In genomic region chr19:55312621-55313117, GRCh38 we compare ENCODE assay signal across 28 cellular contexts. TPM values are rescaled to one million over a fixed set of nuclear protein-coding genes. Genes with fewer than 3 reads are reported as not detected.
DNase-seq lines count a peak whose midpoint lies in the region; ATAC-seq, FAIRE-seq and TF ChIP-seq lines count a peak whose summit lies in the region.
"Had no signal": no experiment of that assay in that cellular context is flagged by ENCODE, and none has a peak within 500 bp of the region (broad histone marks: within the 10 kb centered on the region; RNA-seq: fewer than 3 reads in every experiment).

No MANE protein-coding gene starts in this region.

- no peak for TF ChIP-seq RAD21 in K562 (CRISPR knock-in tag; conservative IDR thresholded peaks at IDR 0.05 in 1 of 2, IDR thresholded peaks at IDR 0.05 in 1 of 2)

- intact Hi-C loops in left ventricle myocardium superior (cut with micrococcal nuclease), result no loop called here
- intact Hi-C loops in K562 (cut with micrococcal nuclease), result no loop called here
- intact Hi-C loops in aorta (cut with DNase I), result no loop called here
- intact Hi-C loops in PC-9 (cut with micrococcal nuclease; ENCODE audit: unreplicated experiment), result no loop called here

- peaks cover 19% of the 10 kb centered on the region for H3K36me3 Mint-ChIP-seq in neural progenitor cell
- H3K36me3 Mint-ChIP-seq: CD8-positive, alpha-beta T cell; IgD-negative memory B cell; T-cell had no signal

- no peaks in the 10 kb centered on the region for H3K4me1 ChIP-seq in cardiac muscle cell (ENCODE audit: low read depth)
- peaks cover 9 to 35% of the 10 kb centered on the region in 2 experiments; a peak in 4 of 5 replicates for H3K4me1 ChIP-seq in K562 (replicated peaks in 1 of 2; ENCODE audit: control insufficient read depth in 2 of 2, insufficient read depth in 2 of 2, low read length in 2 of 2)
- H3K4me1 ChIP-seq in neural progenitor cell, result no peaks in the 10 kb centered on the region
- H3K4me1 ChIP-seq in aorta (ENCODE audit: control insufficient read depth in 1 of 2, insufficient read depth in 2 of 2, low read length in 2 of 2), result no peaks in the 10 kb centered on the region
- peaks cover 32% of the 10 kb centered on the region for H3K4me1 ChIP-seq in Karpas-422 (ENCODE audit: low read length)
- H3K4me1 ChIP-seq in PC-9 (replicated peaks; ENCODE audit: insufficient read depth), result no peaks in the 10 kb centered on the region

- in situ Hi-C loops in K562 (cut with MboI), result no loop called here

- H3K27me3 ChIP-seq in cardiac muscle cell (no peaks in the 10 kb centered on the region), K562 (ENCODE audit: control insufficient read depth in 2 of 2, insufficient read depth in 2 of 2, low read length in 2 of 2) (no peaks in the 10 kb centered on the region), neural progenitor cell (no peaks in the 10 kb centered on the region), aorta (ENCODE audit: control insufficient read depth in 1 of 2, insufficient read depth in 2 of 2, low read length in 1 of 2) (no peaks in the 10 kb centered on the region), Karpas-422 (ENCODE audit: low read length) (no peaks in the 10 kb centered on the region), PC-9 (ENCODE audit: insufficient read depth, low read depth) (no peaks in the 10 kb centered on the region)

- H3K9me1 ChIP-seq in K562 (ENCODE audit: control insufficient read depth, insufficient read depth, low read length), result no peaks in the 10 kb centered on the region

- H3K9me3 ChIP-seq in cardiac muscle cell (ENCODE audit: low read depth) (no peaks in the 10 kb centered on the region), K562 (replicated peaks; ENCODE audit: control insufficient read depth, insufficient read depth, low read depth, low read length) (no peaks in the 10 kb centered on the region), neural progenitor cell (ENCODE audit: low read depth) (no peaks in the 10 kb centered on the region), aorta (ENCODE audit: control insufficient read depth, low read length) (no peaks in the 10 kb centered on the region), Karpas-422 (ENCODE audit: low read length) (no peaks in the 10 kb centered on the region), PC-9 (ENCODE audit: insufficient read depth, low read depth) (no peaks in the 10 kb centered on the region)

- CTCF ChIA-PET in K562 (lab: Yijun Ruan, JAX; ENCODE audit: low intra/inter-chr PET ratio), result no interaction called here
- CTCF ChIA-PET in PC-9 (lab: Charles Lee), result interaction anchor here (0.7 kb wide), 1 partner anchor 149 kb away, joined by 5 read pairs; no protein-coding TSS in a partner anchor

- H3K4me3 ChIP-seq in cardiac muscle cell (no peak overlapping the region), K562 (no peak overlapping the region), neural progenitor cell (no peak overlapping the region), aorta (ENCODE audit: low read length in 2 of 2) (no peak overlapping the region), Karpas-422 (ENCODE audit: low read length) (no peak overlapping the region), PC-9 (no peak overlapping the region)
- H3K4me3 ChIP-seq: GM23248, SK-N-MC had no signal

- no peaks in the 10 kb centered on the region for H3K79me2 ChIP-seq in K562 (ENCODE audit: control insufficient read depth, insufficient read depth, low read length)
- H3K79me2 ChIP-seq in neural progenitor cell (ENCODE audit: low read depth), result no peaks in the 10 kb centered on the region
- no peaks in the 10 kb centered on the region for H3K79me2 ChIP-seq in Karpas-422 (ENCODE audit: low read length)
- H3K79me2 ChIP-seq in PC-9 (ENCODE audit: low read depth), result no peaks in the 10 kb centered on the region

- H3K27ac ChIP-seq in cardiac muscle cell, result peak overlapping the region; percentile 48
- H3K27ac ChIP-seq in K562 (ENCODE audit: extremely low read depth, low read depth, low read length), result no peak overlapping the region
- no peak overlapping the region for H3K27ac ChIP-seq in neural progenitor cell
- H3K27ac ChIP-seq in aorta (ENCODE audit: low read depth in 1 of 2, low read length in 2 of 2), result no peak overlapping the region
- H3K27ac ChIP-seq in Karpas-422 (ENCODE audit: low read length), result no peak overlapping the region
- no peak overlapping the region for H3K27ac ChIP-seq in PC-9
- H3K27ac ChIP-seq: GM23248, SK-N-MC had no signal

- no peak for DNase-seq in cardiac muscle cell (ENCODE audit: low read depth in 1 of 2, low spot score in 1 of 2)
- DNase-seq in left ventricle myocardium superior, result no peak
- DNase-seq in K562 (ENCODE audit: extremely low read depth in 1 of 4, low spot score in 3 of 4), result no peak
- DNase-seq in neural progenitor cell (ENCODE audit: low spot score), result no peak
- no peak for DNase-seq in aorta
- DNase-seq in Karpas-422, result no peak
- DNase-seq in PC-9, result no peak
- no peak for DNase-seq in NCI-H748 (lab: John Stamatoyannopoulos, UW; ENCODE audit: unreplicated experiment)
- DNase-seq: 8988T; AML-193; C1 segment of cervical spinal cord; CD8-positive, alpha-beta T cell; DMS53; GDM1; GM23248; Kasumi-1; NCI-H1048; NCI-H1417 treated with DMSO at 0.1 percent for 48 hours; NCI-H187; NCI-H446; NCI-H526; RPMI8226; SHP77 treated with DMSO at 0.1 percent for 48 hours; T-cell had no signal

- no peak overlapping the region for H3K27ac Mint-ChIP-seq in neural progenitor cell
- H3K27ac Mint-ChIP-seq: CD8-positive, alpha-beta T cell; T-cell had no signal

- H3K9ac ChIP-seq in K562 (ENCODE audit: insufficient read depth in 1 of 2, low read depth in 2 of 2, low read length in 2 of 2), result peak overlapping the region in 1 of 2 experiments; percentile 77; a peak in 2 of 4 replicates
- no peak overlapping the region for H3K9ac ChIP-seq in neural progenitor cell
- H3K9ac ChIP-seq in Karpas-422 (ENCODE audit: low read length), result no peak overlapping the region
- H3K9ac ChIP-seq: GM23248 had no signal

- no peak for TF ChIP-seq POLR2A in K562 (conservative IDR thresholded peaks at IDR 0.05)

- H3K36me3 ChIP-seq in cardiac muscle cell, result peaks cover 7% of the 10 kb centered on the region
- H3K36me3 ChIP-seq in K562 (ENCODE audit: control insufficient read depth, insufficient read depth, low read length), result no peaks in the 10 kb centered on the region
- no peaks in the 10 kb centered on the region for H3K36me3 ChIP-seq in neural progenitor cell
- H3K36me3 ChIP-seq in aorta (ENCODE audit: control insufficient read depth in 1 of 2, insufficient read depth in 2 of 2, low read length in 1 of 2), result no peaks in the 10 kb centered on the region
- no peaks in the 10 kb centered on the region; the same call in 1 of the 2 replicates for H3K36me3 ChIP-seq in Karpas-422 (ENCODE audit: insufficient read depth, low read length)
- H3K36me3 ChIP-seq in PC-9 (ENCODE audit: low read depth), result no peaks in the 10 kb centered on the region

- POLR2A ChIA-PET in K562 (lab: Yijun Ruan, JAX), result interaction anchor here (0.6 to 1.1 kb wide), 3 partner anchors 9 to 75 kb away, joined by 3 to 6 read pairs (median 3); partner anchors contain the start of gene KMT5C
- POLR2A ChIA-PET in PC-9 (lab: Charles Lee; ENCODE audit: unreplicated experiment), result no interaction called here

- 93% methylated on average over 23 of the region's 31 CpGs for WGBS in K562 (ENCODE audit: insufficient coverage, low coverage, missing lambda C conversion rate)
- WGBS in aorta, 2 donors, result 92% methylated on average over 31 of the region's 31 CpGs

- H3K4me1 Mint-ChIP-seq in neural progenitor cell, result peaks cover 15% of the 10 kb centered on the region

- peaks cover 10% of the 10 kb centered on the region for H3K27me3 Mint-ChIP-seq in neural progenitor cell (ENCODE audit: insufficient read depth, low read depth)
- H3K27me3 Mint-ChIP-seq: T-cell had no signal

- H3F3A ChIP-seq in neural progenitor cell (ENCODE audit: low read depth) (peaks cover 10% of the 10 kb centered on the region), PC-9 (ENCODE audit: insufficient read depth, low read depth) (no peaks in the 10 kb centered on the region; the same call in 1 of the 2 replicates)

- no peak for ATAC-seq in left ventricle myocardium superior
- ATAC-seq in K562, result no peak; the same call in 2 of the 3 replicates
- ATAC-seq in aorta (ENCODE audit: low FRiP score), result peak; percentile 9
- ATAC-seq: CD8-positive, alpha-beta T cell; T-cell had no signal

- FAIRE-seq in K562 (lab: Jason Lieb, UNC), result no peak

- no peak for TF ChIP-seq CTCF in cardiac muscle cell (IDR thresholded peaks at IDR 0.05; ENCODE audit: low read depth, low read length)
- no peak for TF ChIP-seq CTCF in K562 (IDR thresholded peaks at IDR 0.05 in 2 of 3, conservative IDR thresholded peaks at IDR 0.05 in 1 of 3; ENCODE audit: insufficient read depth in 2 of 3, low read depth in 1 of 3, low read length in 3 of 3)
- TF ChIP-seq CTCF in neural progenitor cell (IDR thresholded peaks at IDR 0.05), result no peak
- TF ChIP-seq CTCF in PC-9 (conservative IDR thresholded peaks at IDR 0.05), result no peak

- H3K4me2 ChIP-seq in K562 (ENCODE audit: insufficient read depth, low read length), result no peak overlapping the region
- no peak overlapping the region for H3K4me2 ChIP-seq in neural progenitor cell
- no peak overlapping the region for H3K4me2 ChIP-seq in Karpas-422 (ENCODE audit: low read depth, low read length, poor library complexity, severe bottlenecking)
- H3K4me2 ChIP-seq in PC-9, result no peak overlapping the region

- no peaks in the 10 kb centered on the region for H3K9me3 Mint-ChIP-seq in neural progenitor cell
- H3K9me3 Mint-ChIP-seq: CD8-positive, alpha-beta T cell; IgD-negative memory B cell; T-cell had no signal

- peak overlapping the region; percentile 44 for H3K4me3 Mint-ChIP-seq in neural progenitor cell
- H3K4me3 Mint-ChIP-seq: CD8-positive, alpha-beta T cell; IgD-negative memory B cell; T-cell had no signal

- no peak for TF ChIP-seq EP300 in K562 (IDR thresholded peaks at IDR 0.05; ENCODE audit: low read length)

- BruUV-seq in K562 (replicated peaks; lab: Mats Ljungman, UMichigan) (no TSS peak), PC-9 (replicated peaks; lab: Mats Ljungman, UMichigan) (no TSS peak)

- no peaks in the 10 kb centered on the region for H3K9me2 ChIP-seq in Karpas-422 (replicated peaks; ENCODE audit: insufficient read depth, low read length)
- no peaks in the 10 kb centered on the region for H3K9me2 ChIP-seq in PC-9 (ENCODE audit: insufficient read depth)

- H4K20me1 ChIP-seq in K562 (replicated peaks; ENCODE audit: control insufficient read depth, insufficient read depth, low read length) (no peaks in the 10 kb centered on the region), neural progenitor cell (ENCODE audit: low read depth) (no peaks in the 10 kb centered on the region), Karpas-422 (ENCODE audit: insufficient read depth, low read depth, low read length) (no peaks in the 10 kb centered on the region), PC-9 (ENCODE audit: insufficient read depth) (no peaks in the 10 kb centered on the region)

- H2AFZ ChIP-seq in K562 (ENCODE audit: low read depth, low read length) (no peak overlapping the region), neural progenitor cell (replicated peaks) (no peak overlapping the region), Karpas-422 (ENCODE audit: low read length) (no peak overlapping the region), PC-9 (no peak overlapping the region)
- H2AFZ ChIP-seq: GM23248 had no signal

RNA-seq across cellular contexts. Expression of gene TMEM150B, which starts 12.5 kb away (rescaled TPM):
- total RNA-seq in cardiac muscle cell (not detected in 2 replicates), left ventricle myocardium superior (1.2 TPM), K562 (2014; rRNA removed) (0.91 and 1.0 TPM in 2 replicates), K562 (2014; rRNA removed; fragmentation: Illumina TruSeq; extraction: Trizol) (0.47 TPM in 1 of 2 replicates, not detected in the other), K562 (2015; rRNA removed; fragmentation: Illumina TruSeq; extraction: Trizol) (0.57 and 1.3 TPM in 2 replicates), K562 (2021) (1.2 and 1.4 TPM in 2 replicates), neural progenitor cell (ENCODE audit: low replicate concordance) (0.62 TPM in 1 of 2 replicates, not detected in the other), aorta (1 to 10 TPM; 2.9 to 9.6 TPM), PC-9 (2021) (not detected in 2 replicates)
- polyA plus RNA-seq in cardiac muscle cell (not detected in 2 replicates), K562 (2011; rRNA removed) (0.55 and 0.67 TPM in 2 replicates), K562 (2014; fragmentation: Illumina TruSeq; extraction: Trizol) (0.56 and 0.82 TPM in 2 replicates), K562 (2014; fragmentation: Nextera tagmentation; extraction: Ambion mirVana) (not detected), K562 (2014; rRNA removed) (0.47 and 0.74 TPM in 2 replicates), aorta (1 to 10 TPM in 1 of 2 donors, under 1 TPM in 1; 0.72 to 5.5 TPM)
- 1.7 and 5.3 TPM in 2 replicates for total RNA-seq in K562 (2011; cell fraction: chromatin; rRNA removed; ENCODE audit: low replicate concordance)
- total RNA-seq in K562 (2011; cell fraction: nucleolus; rRNA removed), result 4.7 and 5.2 TPM in 2 replicates
- total RNA-seq in K562 (2011; cell fraction: nucleoplasm; rRNA removed), result 2.2 and 3.8 TPM in 2 replicates
- polyA plus RNA-seq in K562 (2011; cell fraction: cytosol; rRNA removed), result 1.2 and 2.9 TPM in 2 replicates
- polyA plus RNA-seq in K562 (2011; cell fraction: nucleus; rRNA removed), result 1.1 and 3.2 TPM in 2 replicates
- 1.2 and 3.1 TPM in 2 replicates for polyA plus RNA-seq in K562 (2012)
- not detected in 2 replicates for polyA minus RNA-seq in K562 (2011; rRNA and poly(A)+ RNA removed)
- polyA minus RNA-seq in K562 (2011; cell fraction: cytosol; rRNA and poly(A)+ RNA removed), result 2.3 TPM in 1 of 2 replicates, not detected in the other
- polyA minus RNA-seq in K562 (2011; cell fraction: nucleus; rRNA and poly(A)+ RNA removed), result 1.00 and 1.2 TPM in 2 replicates
- total RNA-seq in Karpas-422 (2014; rRNA removed; shearing (Covaris generic); ENCODE audit: low replicate concordance), result 0.61 TPM in 1 of 2 replicates, not detected in the other
- total RNA-seq: CD8-positive, alpha-beta T cell; GM23248; MCF 10A had no signal
- polyA plus RNA-seq: AG04450, GM23248, IgD-negative memory B cell had no signal

RNA-seq across cellular contexts. Expression of gene KMT5C, which starts 27.0 kb away (rescaled TPM):
- 58.9 and 82.4 TPM in 2 replicates for total RNA-seq in cardiac muscle cell
- polyA plus RNA-seq in cardiac muscle cell, result 63.5 and 81.7 TPM in 2 replicates
- total RNA-seq in left ventricle myocardium superior, result 7.2 TPM
- 62.4 and 157 TPM in 2 replicates for total RNA-seq in K562 (2011; cell fraction: chromatin; rRNA removed; ENCODE audit: low replicate concordance)
- 117 and 126 TPM in 2 replicates for total RNA-seq in K562 (2011; cell fraction: nucleolus; rRNA removed)
- 79.2 and 82.9 TPM in 2 replicates for total RNA-seq in K562 (2011; cell fraction: nucleoplasm; rRNA removed)
- total RNA-seq in K562 (2014; rRNA removed), result 35.6 and 38.2 TPM in 2 replicates
- total RNA-seq in K562 (2014; rRNA removed; fragmentation: Illumina TruSeq; extraction: Trizol), result 3.7 and 8.2 TPM in 2 replicates
- total RNA-seq in K562 (2015; rRNA removed; fragmentation: Illumina TruSeq; extraction: Trizol), result 11.0 and 12.5 TPM in 2 replicates
- 50.7 and 53.5 TPM in 2 replicates for total RNA-seq in K562 (2021)
- polyA plus RNA-seq in K562 (2011; rRNA removed), result 22.8 and 36.8 TPM in 2 replicates
- 25.5 and 46.8 TPM in 2 replicates for polyA plus RNA-seq in K562 (2011; cell fraction: cytosol; rRNA removed)
- polyA plus RNA-seq in K562 (2011; cell fraction: nucleus; rRNA removed), result 121 and 175 TPM in 2 replicates
- 42.5 and 52.7 TPM in 2 replicates for polyA plus RNA-seq in K562 (2012)
- polyA plus RNA-seq in K562 (2014; fragmentation: Illumina TruSeq; extraction: Trizol), result 16.6 and 22.7 TPM in 2 replicates
- polyA plus RNA-seq in K562 (2014; fragmentation: Nextera tagmentation; extraction: Ambion mirVana), result under 1 TPM; 0.15 to 0.17 TPM
- 42.7 and 50.2 TPM in 2 replicates for polyA plus RNA-seq in K562 (2014; rRNA removed)
- 7.6 and 10.5 TPM in 2 replicates for polyA minus RNA-seq in K562 (2011; rRNA and poly(A)+ RNA removed)
- 14.4 and 16.3 TPM in 2 replicates for polyA minus RNA-seq in K562 (2011; cell fraction: cytosol; rRNA and poly(A)+ RNA removed)
- polyA minus RNA-seq in K562 (2011; cell fraction: nucleus; rRNA and poly(A)+ RNA removed), result 40.8 and 44.9 TPM in 2 replicates
- 21.1 and 73.7 TPM in 2 replicates for total RNA-seq in neural progenitor cell (ENCODE audit: low replicate concordance)
- total RNA-seq in aorta, result 10 to 100 TPM in 1 of 2 donors, 1 to 10 TPM in 1; 4.5 to 12.8 TPM
- polyA plus RNA-seq in aorta, result 10 to 100 TPM in 1 of 2 donors, 1 to 10 TPM in 1; 3.4 to 13.2 TPM
- 10.3 and 46.1 TPM in 2 replicates for total RNA-seq in Karpas-422 (2014; rRNA removed; shearing (Covaris generic); ENCODE audit: low replicate concordance)
- 71.6 and 80.7 TPM in 2 replicates for total RNA-seq in PC-9 (2021)

RNA-seq across cellular contexts. Expression of gene BRSK1, which starts 28.9 kb away (rescaled TPM):
- total RNA-seq in cardiac muscle cell (34.4 and 34.7 TPM in 2 replicates), left ventricle myocardium superior (1.9 TPM), K562 (2014; rRNA removed) (3.8 and 5.0 TPM in 2 replicates), K562 (2014; rRNA removed; fragmentation: Illumina TruSeq; extraction: Trizol) (1.6 and 1.7 TPM in 2 replicates), K562 (2015; rRNA removed; fragmentation: Illumina TruSeq; extraction: Trizol) (1.3 and 1.7 TPM in 2 replicates), K562 (2021) (5.6 and 8.1 TPM in 2 replicates), neural progenitor cell (ENCODE audit: low replicate concordance) (24.1 and 43.1 TPM in 2 replicates), aorta (10 to 100 TPM; 14.2 to 18.5 TPM), PC-9 (2021) (6.5 and 14.4 TPM in 2 replicates)
- polyA plus RNA-seq in cardiac muscle cell (3.5 and 5.6 TPM in 2 replicates), K562 (2011; rRNA removed) (3.5 and 3.6 TPM in 2 replicates), K562 (2014; fragmentation: Illumina TruSeq; extraction: Trizol) (4.3 and 4.5 TPM in 2 replicates), K562 (2014; fragmentation: Nextera tagmentation; extraction: Ambion mirVana) (not detected), K562 (2014; rRNA removed) (9.3 and 9.8 TPM in 2 replicates), aorta (10 to 100 TPM in 1 of 2 donors, 1 to 10 TPM in 1; 4.8 to 25.1 TPM)
- total RNA-seq in K562 (2011; cell fraction: chromatin; rRNA removed; ENCODE audit: low replicate concordance), result 28.5 and 48.4 TPM in 2 replicates
- 21.7 and 25.3 TPM in 2 replicates for total RNA-seq in K562 (2011; cell fraction: nucleolus; rRNA removed)
- 13.4 and 18.0 TPM in 2 replicates for total RNA-seq in K562 (2011; cell fraction: nucleoplasm; rRNA removed)
- 4.7 and 5.3 TPM in 2 replicates for polyA plus RNA-seq in K562 (2011; cell fraction: cytosol; rRNA removed)
- 46.8 and 66.1 TPM in 2 replicates for polyA plus RNA-seq in K562 (2011; cell fraction: nucleus; rRNA removed)
- polyA plus RNA-seq in K562 (2012), result 4.6 and 18.4 TPM in 2 replicates
- polyA minus RNA-seq in K562 (2011; rRNA and poly(A)+ RNA removed), result 1.7 and 2.2 TPM in 2 replicates
- 1.1 and 2.1 TPM in 2 replicates for polyA minus RNA-seq in K562 (2011; cell fraction: cytosol; rRNA and poly(A)+ RNA removed)
- polyA minus RNA-seq in K562 (2011; cell fraction: nucleus; rRNA and poly(A)+ RNA removed), result 7.0 and 11.6 TPM in 2 replicates
- total RNA-seq in Karpas-422 (2014; rRNA removed; shearing (Covaris generic); ENCODE audit: low replicate concordance), result 15.5 and 31.0 TPM in 2 replicates

RNA-seq across cellular contexts. Expression of gene HSPBP1, which starts 32.8 kb away (rescaled TPM):
- 47.2 and 77.7 TPM in 2 replicates for total RNA-seq in cardiac muscle cell
- 68.9 and 123 TPM in 2 replicates for polyA plus RNA-seq in cardiac muscle cell
- total RNA-seq in left ventricle myocardium superior, result 28.6 TPM
- 1.8 and 7.4 TPM in 2 replicates for total RNA-seq in K562 (2011; cell fraction: chromatin; rRNA removed; ENCODE audit: low replicate concordance)
- total RNA-seq in K562 (2011; cell fraction: nucleolus; rRNA removed), result 14.1 and 16.0 TPM in 2 replicates
- 5.8 and 8.5 TPM in 2 replicates for total RNA-seq in K562 (2011; cell fraction: nucleoplasm; rRNA removed)
- 54.6 and 63.3 TPM in 2 replicates for total RNA-seq in K562 (2014; rRNA removed)
- total RNA-seq in K562 (2014; rRNA removed; fragmentation: Illumina TruSeq; extraction: Trizol), result 12.3 and 13.9 TPM in 2 replicates
- 38.7 and 41.3 TPM in 2 replicates for total RNA-seq in K562 (2015; rRNA removed; fragmentation: Illumina TruSeq; extraction: Trizol)
- 81.3 and 85.8 TPM in 2 replicates for total RNA-seq in K562 (2021)
- polyA plus RNA-seq in K562 (2011; rRNA removed), result 20.6 and 30.4 TPM in 2 replicates
- polyA plus RNA-seq in K562 (2011; cell fraction: cytosol; rRNA removed), result 38.3 and 103 TPM in 2 replicates
- polyA plus RNA-seq in K562 (2011; cell fraction: nucleus; rRNA removed), result 17.4 and 24.9 TPM in 2 replicates
- 67.2 and 80.0 TPM in 2 replicates for polyA plus RNA-seq in K562 (2012)
- polyA plus RNA-seq in K562 (2014; fragmentation: Illumina TruSeq; extraction: Trizol), result 21.8 and 37.7 TPM in 2 replicates
- polyA plus RNA-seq in K562 (2014; fragmentation: Nextera tagmentation; extraction: Ambion mirVana), result 1 to 10 TPM in 1 of 2 experiments, under 1 TPM in 1; 0.83 to 1.5 TPM
- polyA plus RNA-seq in K562 (2014; rRNA removed), result 59.0 and 62.3 TPM in 2 replicates
- polyA minus RNA-seq in K562 (2011; rRNA and poly(A)+ RNA removed), result 5.2 and 9.1 TPM in 2 replicates
- polyA minus RNA-seq in K562 (2011; cell fraction: cytosol; rRNA and poly(A)+ RNA removed), result 23.1 and 31.8 TPM in 2 replicates
- 6.2 and 6.8 TPM in 2 replicates for polyA minus RNA-seq in K562 (2011; cell fraction: nucleus; rRNA and poly(A)+ RNA removed)
- total RNA-seq in neural progenitor cell (ENCODE audit: low replicate concordance), result 15.0 and 43.1 TPM in 2 replicates
- 10 to 100 TPM; 14.1 to 16.3 TPM for total RNA-seq in aorta
- polyA plus RNA-seq in aorta, result 10 to 100 TPM; 14.7 to 25.3 TPM
- 35.0 and 62.5 TPM in 2 replicates for total RNA-seq in Karpas-422 (2014; rRNA removed; shearing (Covaris generic); ENCODE audit: low replicate concordance)
- total RNA-seq in PC-9 (2021), result 66.2 and 79.6 TPM in 2 replicates

RNA-seq across cellular contexts. Expression of gene COX6B2, which starts 41.9 kb away (rescaled TPM):
- total RNA-seq in cardiac muscle cell, result not detected in 2 replicates
- 0.06 and 0.17 TPM in 2 replicates for polyA plus RNA-seq in cardiac muscle cell
- total RNA-seq in left ventricle myocardium superior, result not detected
- total RNA-seq in K562 (2011; cell fraction: chromatin; rRNA removed; ENCODE audit: low replicate concordance), result 4.5 and 12.9 TPM in 2 replicates
- total RNA-seq in K562 (2011; cell fraction: nucleolus; rRNA removed), result 6.8 and 7.2 TPM in 2 replicates
- 7.8 and 8.9 TPM in 2 replicates for total RNA-seq in K562 (2011; cell fraction: nucleoplasm; rRNA removed)
- 0.59 and 1.3 TPM in 2 replicates for total RNA-seq in K562 (2014; rRNA removed)
- total RNA-seq in K562 (2014; rRNA removed; fragmentation: Illumina TruSeq; extraction: Trizol), result 0.40 and 0.61 TPM in 2 replicates
- total RNA-seq in K562 (2015; rRNA removed; fragmentation: Illumina TruSeq; extraction: Trizol), result 0.23 and 0.83 TPM in 2 replicates
- 2.5 and 2.6 TPM in 2 replicates for total RNA-seq in K562 (2021)
- 1.8 and 1.9 TPM in 2 replicates for polyA plus RNA-seq in K562 (2011; rRNA removed)
- 1.0 and 2.3 TPM in 2 replicates for polyA plus RNA-seq in K562 (2011; cell fraction: cytosol; rRNA removed)
- polyA plus RNA-seq in K562 (2011; cell fraction: nucleus; rRNA removed), result 13.4 and 60.3 TPM in 2 replicates
- polyA plus RNA-seq in K562 (2012), result 0.97 and 1.7 TPM in 2 replicates
- 1.2 and 2.1 TPM in 2 replicates for polyA plus RNA-seq in K562 (2014; fragmentation: Illumina TruSeq; extraction: Trizol)
- under 1 TPM; 0.56 to 0.71 TPM for polyA plus RNA-seq in K562 (2014; fragmentation: Nextera tagmentation; extraction: Ambion mirVana)
- 1.4 and 1.5 TPM in 2 replicates for polyA plus RNA-seq in K562 (2014; rRNA removed)
- polyA minus RNA-seq in K562 (2011; rRNA and poly(A)+ RNA removed), result 0.51 and 0.60 TPM in 2 replicates
- 0.38 TPM in 1 of 2 replicates, not detected in the other for polyA minus RNA-seq in K562 (2011; cell fraction: cytosol; rRNA and poly(A)+ RNA removed)
- polyA minus RNA-seq in K562 (2011; cell fraction: nucleus; rRNA and poly(A)+ RNA removed), result 1.8 and 2.6 TPM in 2 replicates
- total RNA-seq in neural progenitor cell (ENCODE audit: low replicate concordance), result 0.77 TPM in 1 of 2 replicates, not detected in the other
- total RNA-seq in aorta, result under 1 TPM; 0.19 to 0.99 TPM
- not detected for polyA plus RNA-seq in aorta
- not detected in 2 replicates for total RNA-seq in Karpas-422 (2014; rRNA removed; shearing (Covaris generic); ENCODE audit: low replicate concordance)
- total RNA-seq in PC-9 (2021), result 3.3 and 3.7 TPM in 2 replicates
- total RNA-seq: GM23248 had no signal
- polyA plus RNA-seq: GM23248, IgD-negative memory B cell had no signal
